10 cellular contexts compared by ENCODE assay signal in the genomic region with DNA sequence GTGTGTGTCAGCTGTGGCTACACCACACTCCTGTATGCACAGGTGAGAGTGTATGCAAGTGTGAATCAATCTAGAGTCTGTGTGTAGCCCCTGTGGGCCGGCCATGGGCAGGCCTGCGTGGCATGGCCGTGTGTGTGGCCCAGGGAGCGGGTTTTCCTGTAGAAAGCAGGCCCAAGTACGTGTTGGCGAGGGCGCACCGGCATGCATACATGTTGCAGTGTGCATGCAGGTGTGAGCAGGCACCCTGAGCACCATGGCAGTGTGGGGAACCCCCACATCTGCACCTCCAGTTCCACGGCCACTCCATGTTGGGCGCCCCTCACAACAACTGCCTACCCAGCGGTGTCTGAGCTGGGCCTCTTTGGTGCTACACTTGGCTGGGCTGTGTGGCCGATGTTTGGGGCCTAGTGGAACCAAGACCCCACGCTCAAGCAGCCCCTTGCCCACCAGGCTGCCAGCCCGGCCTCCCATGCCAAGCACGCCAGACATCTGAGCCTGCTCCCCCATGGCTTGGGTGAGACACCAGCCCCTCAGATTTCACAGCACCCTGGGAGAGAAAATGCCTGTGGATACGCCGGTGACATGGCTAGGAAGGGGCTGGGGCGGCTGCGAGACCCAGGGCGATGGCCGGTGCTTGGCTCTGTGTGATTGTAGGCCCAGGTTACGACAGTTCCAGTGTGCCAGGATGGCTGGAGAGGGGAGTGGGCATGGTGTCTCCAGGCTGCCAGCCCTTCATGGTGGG. TPM values are rescaled to one million over a fixed set of nuclear protein-coding genes. Genes with fewer than 3 reads are reported as not detected.
DNase-seq lines count a peak whose midpoint lies in the region; ATAC-seq and TF ChIP-seq lines count a peak whose summit lies in the region.
"Had no signal": no experiment of that assay in that cellular context is flagged by ENCODE, and none has a peak within 500 bp of the region (broad histone marks: within the 10 kb centered on the region; RNA-seq: fewer than 3 reads in every experiment).

No MANE protein-coding gene starts in this region.

- no peaks in the 10 kb centered on the region for H3K9me3 Mint-ChIP-seq in activated naive CD4-positive, alpha-beta T cell treated with anti-CD3 and anti-CD28 coated beads, Interleukin-2, amount 50 U/mL, for 24 hours

- intact Hi-C loops in breast epithelium (cut with DNase I; ENCODE audit: low total_unique reads): no loop called here

- H3K4me3 ChIP-seq in breast epithelium: peak overlapping the region; percentile 74 to 83 (median 81)
- H3K4me3 ChIP-seq in muscle layer of colon (ENCODE audit: low read depth in 1 of 2, low read length in 2 of 2): peak overlapping the region; percentile 85 to 92
- peak overlapping the region in 3 of 4 donors; percentile 69 to 85 (median 84) for H3K4me3 ChIP-seq in upper lobe of left lung

- ATAC-seq in upper lobe of left lung (ENCODE audit: low FRiP score in 2 of 2) (no peak), HG02970 (IDR thresholded peaks at IDR 0.05; ENCODE audit: low FRiP score, unreplicated experiment) (no peak)

- no peak for DNase-seq in activated naive CD4-positive, alpha-beta T cell (lab: John Stamatoyannopoulos, UW)
- no peak for DNase-seq in breast epithelium (ENCODE audit: low spot score in 2 of 2)
- peak in 1 of 2 donors; percentile 75 for DNase-seq in upper lobe of left lung
- DNase-seq in iPS-NIHi11 (ENCODE audit: low spot score): no peak
- DNase-seq in HEK293T (ENCODE audit: extremely low spot score): no peak
- DNase-seq: NCI-H345 had no signal

- peak overlapping the region; percentile 88 for H3K27ac Mint-ChIP-seq in activated naive CD4-positive, alpha-beta T cell treated with anti-CD3 and anti-CD28 coated beads, Interleukin-2, amount 50 U/mL, for 24 hours

- peaks cover 12% of the 10 kb centered on the region for H3K4me1 Mint-ChIP-seq in activated naive CD4-positive, alpha-beta T cell treated with anti-CD3 and anti-CD28 coated beads, Interleukin-2, amount 50 U/mL, for 24 hours

- H3K4me1 ChIP-seq in breast epithelium (peaks cover 0 to 7% of the 10 kb centered on the region in 2 donors), muscle layer of colon (ENCODE audit: insufficient read depth, low read length) (peaks cover 43% of the 10 kb centered on the region), upper lobe of left lung (peaks cover 14 to 66% (median 45%) of the 10 kb centered on the region in 4 donors)

- no peaks in the 10 kb centered on the region for H3K36me3 Mint-ChIP-seq in activated naive CD4-positive, alpha-beta T cell treated with anti-CD3 and anti-CD28 coated beads, Interleukin-2, amount 50 U/mL, for 24 hours

- TF ChIP-seq POLR2A in breast epithelium (IDR thresholded peaks at IDR 0.05) (no peak), upper lobe of left lung (IDR thresholded peaks at IDR 0.05) (no peak)

- POLR2A ChIA-PET in HEK293T (lab: Yijun Ruan, JAX): no interaction called here

- no peak for TF ChIP-seq EP300 in upper lobe of left lung (IDR thresholded peaks at IDR 0.05)

- peak overlapping the region; percentile 49 for H3K9ac ChIP-seq in muscle layer of colon (ENCODE audit: low read length)

- H3K27me3 ChIP-seq in breast epithelium (no peaks in the 10 kb centered on the region), muscle layer of colon (ENCODE audit: control insufficient read depth in 1 of 2, insufficient read depth in 2 of 2, low read length in 2 of 2) (no peaks in the 10 kb centered on the region), upper lobe of left lung (peaks cover 0 to 3% (median 2%) of the 10 kb centered on the region in 4 donors)

- no peaks in the 10 kb centered on the region for H3K27me3 Mint-ChIP-seq in activated naive CD4-positive, alpha-beta T cell treated with anti-CD3 and anti-CD28 coated beads, Interleukin-2, amount 50 U/mL, for 24 hours

- no peaks in the 10 kb centered on the region for H3K36me3 ChIP-seq in breast epithelium
- H3K36me3 ChIP-seq in muscle layer of colon (ENCODE audit: insufficient read depth, low read length): peaks cover 13% of the 10 kb centered on the region
- peaks cover 0 to 2% (median 0%) of the 10 kb centered on the region in 4 donors for H3K36me3 ChIP-seq in upper lobe of left lung

- 68 to 82% methylated on average over 12 to 16 of the region's 22 CpGs for WGBS in upper lobe of left lung, 2 donors

- peak overlapping the region; percentile 95 to 96 for H3K27ac ChIP-seq in breast epithelium
- peak overlapping the region; percentile 99 for H3K27ac ChIP-seq in muscle layer of colon (ENCODE audit: low read depth, low read length)
- peak overlapping the region; percentile 90 to 94 (median 94) for H3K27ac ChIP-seq in upper lobe of left lung

- peak overlapping the region; percentile 78 for H3K4me3 Mint-ChIP-seq in activated naive CD4-positive, alpha-beta T cell treated with anti-CD3 and anti-CD28 coated beads, Interleukin-2, amount 50 U/mL, for 24 hours

- no peaks in the 10 kb centered on the region for H3K9me3 ChIP-seq in breast epithelium
- no peaks in the 10 kb centered on the region for H3K9me3 ChIP-seq in muscle layer of colon (ENCODE audit: low read length)
- no peaks in the 10 kb centered on the region for H3K9me3 ChIP-seq in upper lobe of left lung
- H3K9me3 ChIP-seq: mucosa of descending colon had no signal

- TF ChIP-seq CTCF in breast epithelium (IDR thresholded peaks at IDR 0.05) (no peak), upper lobe of left lung (IDR thresholded peaks at IDR 0.05) (no peak)

- CTCF ChIA-PET in HEK293T (lab: Yijun Ruan, JAX): no interaction called here

TF ChIP-seq in HEK293T, 16 proteins besides CTCF, POLR2A, EP300 and RAD21:
- TF ChIP-seq CTBP1 (IDR thresholded peaks at IDR 0.05; ENCODE audit: borderline replicate concordance) (no peak), ELF4 (IDR thresholded peaks at IDR 0.05) (no peak), NFRKB (IDR thresholded peaks at IDR 0.05) (no peak), ARNT (IDR thresholded peaks at IDR 0.05) (no peak), HDGF (IDR thresholded peaks at IDR 0.05; ENCODE audit: borderline replicate concordance) (no peak), L3MBTL2 (conservative IDR thresholded peaks at IDR 0.05) (no peak), FOXK2 (IDR thresholded peaks at IDR 0.05) (no peak), SUZ12 (IDR thresholded peaks at IDR 0.05) (no peak), ZNF384 (IDR thresholded peaks at IDR 0.05) (no peak), FOXA1 (IDR thresholded peaks at IDR 0.05) (no peak)
TF ChIP-seq in HEK293T: peak in this region for 0.

RNA-seq across cellular contexts. Expression of gene NFIX, which starts 2.1 kb away (rescaled TPM):
- 10 to 100 TPM; 43.6 to 53.9 (median 52.8) TPM for total RNA-seq in breast epithelium
- 100 to 1,000 TPM in 3 of 6 donors, 10 to 100 TPM in 3; 64.0 to 188 (median 107) TPM for total RNA-seq in upper lobe of left lung

RNA-seq across cellular contexts. Expression of gene DAND5, which starts 28.0 kb away (rescaled TPM):
- total RNA-seq in breast epithelium (not detected), upper lobe of left lung (not detected)

RNA-seq across cellular contexts. Expression of gene GADD45GIP1, which starts 40.4 kb away (rescaled TPM):
- total RNA-seq in breast epithelium: 10 to 100 TPM; 30.3 to 44.2 (median 31.5) TPM
- 10 to 100 TPM; 15.3 to 43.8 (median 26.6) TPM for total RNA-seq in upper lobe of left lung

RNA-seq across cellular contexts. Expression of gene RAD23A, which starts 51.7 kb away (rescaled TPM):
- total RNA-seq in breast epithelium (10 to 100 TPM; 65.9 to 84.3 (median 66.5) TPM), upper lobe of left lung (100 to 1,000 TPM in 3 of 6 donors, 10 to 100 TPM in 3; 69.1 to 115 (median 98.8) TPM)

RNA-seq across cellular contexts. Expression of gene CALR, which starts 59.0 kb away (rescaled TPM):
- total RNA-seq in breast epithelium: 100 to 1,000 TPM; 301 to 410 (median 305) TPM
- 1,000 to 10,000 TPM in 1 of 6 donors, 100 to 1,000 TPM in 5; 171 to 1,351 (median 423) TPM for total RNA-seq in upper lobe of left lung
